8 cellular contexts compared by ENCODE assay signal in the genomic region with DNA sequence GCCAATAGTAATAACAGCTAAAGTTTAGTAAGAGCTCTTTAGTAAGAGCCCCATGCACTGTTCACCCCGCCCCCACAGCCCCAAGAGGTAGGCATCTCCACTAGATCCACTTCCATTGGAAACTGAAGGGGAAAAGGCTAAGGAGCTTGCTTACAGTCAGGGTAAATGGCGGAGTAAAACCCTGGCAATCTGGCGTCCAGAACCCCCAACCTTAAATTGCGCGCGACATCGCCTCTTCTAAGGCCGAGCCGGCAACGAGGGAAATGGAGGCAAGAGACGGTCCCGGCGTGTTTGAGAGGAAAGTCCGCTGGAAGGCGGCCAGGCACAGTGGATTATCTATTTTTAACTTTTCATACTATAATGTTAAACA. TPM values are rescaled to one million over a fixed set of nuclear protein-coding genes. Genes with fewer than 3 reads are reported as not detected.
A peak's percentile ranks its signal among the peaks of the same experiment; 100 is the strongest.
DNase-seq lines count a peak whose midpoint lies in the region; ATAC-seq, FAIRE-seq and TF ChIP-seq lines count a peak whose summit lies in the region.

No MANE protein-coding gene starts in this region.

- H3K36me3 Mint-ChIP-seq in stimulated activated effector memory CD8-positive, alpha-beta T cell treated with anti-CD3 and anti-CD28 coated beads, Interleukin-12 subunit alpha, Interleukin-12 subunit beta, amount 100 ng/mL, for 72 hours = peaks cover 42% of the 10 kb centered on the region

- H4K20me1 ChIP-seq in keratinocyte (ENCODE audit: control insufficient read depth, extremely low read depth, insufficient read depth, low read length) = no peaks in the 10 kb centered on the region

- peak overlapping the region; percentile 96 for H3K9ac ChIP-seq in keratinocyte (ENCODE audit: control insufficient read depth, extremely low read depth, insufficient read depth, low read length)

- H3K4me1 Mint-ChIP-seq in stimulated activated effector memory CD8-positive, alpha-beta T cell treated with anti-CD3 and anti-CD28 coated beads, Interleukin-12 subunit alpha, Interleukin-12 subunit beta, amount 100 ng/mL, for 72 hours = peaks cover 32% of the 10 kb centered on the region

- no peak for TF ChIP-seq CTCF in keratinocyte (optimal IDR thresholded peaks at IDR 0.05 in 1 of 3, IDR thresholded peaks at IDR 0.05 in 1 of 3, conservative IDR thresholded peaks at IDR 0.05 in 1 of 3; ENCODE audit: extremely low read depth in 1 of 3, insufficient read depth in 2 of 3, low read length in 3 of 3)

- no peak for FAIRE-seq in keratinocyte (lab: Jason Lieb, UNC)

- ATAC-seq in GM18520 (IDR thresholded peaks at IDR 0.05; ENCODE audit: unreplicated experiment) = peak; percentile 2
- ATAC-seq in HG03039 (IDR thresholded peaks at IDR 0.05; ENCODE audit: unreplicated experiment) = peak; percentile 9
- ATAC-seq in stimulated activated effector memory CD8-positive, alpha-beta T cell treated with anti-CD3 and anti-CD28 coated beads, Interleukin-12 subunit alpha, Interleukin-12 subunit beta, amount 100 ng/mL, for 72 hours = peak; percentile 9

- peak overlapping the region; percentile 93 for H3K27ac ChIP-seq in keratinocyte (ENCODE audit: control insufficient read depth, insufficient read depth, low read length)

- H3K9me3 Mint-ChIP-seq in stimulated activated effector memory CD8-positive, alpha-beta T cell treated with anti-CD3 and anti-CD28 coated beads, Interleukin-12 subunit alpha, Interleukin-12 subunit beta, amount 100 ng/mL, for 72 hours = no peaks in the 10 kb centered on the region

- peak; percentile 57 to 71 for DNase-seq in AML-193 (lab: John Stamatoyannopoulos, UW)
- DNase-seq in NCI-H82 (lab: John Stamatoyannopoulos, UW) = peak; percentile 72
- peak; percentile 22 for DNase-seq in amniotic epithelial cell (ENCODE audit: low read depth)
- DNase-seq in keratinocyte (ENCODE audit: low read depth, low spot score) = no peak
- DNase-seq in stimulated activated effector memory CD8-positive, alpha-beta T cell treated with anti-CD3 and anti-CD28 coated beads, Interleukin-12 subunit alpha, Interleukin-12 subunit beta, amount 100 ng/mL, for 72 hours (ENCODE audit: low spot score in 2 of 2) = no peak
- DNase-seq in ureter (ENCODE audit: low spot score) = no peak

- H3K36me3 ChIP-seq in keratinocyte (ENCODE audit: control insufficient read depth in 2 of 2, extremely low read depth in 1 of 2, insufficient read depth in 2 of 2, low read length in 2 of 2) = peaks cover 0 to 8% of the 10 kb centered on the region in 2 experiments

- peak overlapping the region; percentile 94 for H3K27ac Mint-ChIP-seq in stimulated activated effector memory CD8-positive, alpha-beta T cell treated with anti-CD3 and anti-CD28 coated beads, Interleukin-12 subunit alpha, Interleukin-12 subunit beta, amount 100 ng/mL, for 72 hours

- peak overlapping the region; percentile 86 for H3K4me2 ChIP-seq in keratinocyte (ENCODE audit: control insufficient read depth, extremely low read depth, insufficient read depth, low read depth, low read length)

- H2AFZ ChIP-seq in keratinocyte (ENCODE audit: control insufficient read depth, low read length) = peak overlapping the region; percentile 100

- H3K4me1 ChIP-seq in keratinocyte (ENCODE audit: control insufficient read depth, extremely low read depth, insufficient read depth, low read length) = peaks cover 14% of the 10 kb centered on the region

- H3K9me1 ChIP-seq in keratinocyte (ENCODE audit: control insufficient read depth, extremely low read depth, insufficient read depth, low read length) = no peaks in the 10 kb centered on the region

- peak overlapping the region; percentile 91 for H3K4me3 Mint-ChIP-seq in stimulated activated effector memory CD8-positive, alpha-beta T cell treated with anti-CD3 and anti-CD28 coated beads, Interleukin-12 subunit alpha, Interleukin-12 subunit beta, amount 100 ng/mL, for 72 hours

- peak overlapping the region; percentile 87 to 98 (median 94) for H3K4me3 ChIP-seq in keratinocyte (ENCODE audit: control insufficient read depth in 2 of 3, extremely low read depth in 1 of 3, insufficient read depth in 2 of 3, low read depth in 1 of 3, low read length in 3 of 3)

- peaks cover 49% of the 10 kb centered on the region for H3K79me2 ChIP-seq in keratinocyte (ENCODE audit: control insufficient read depth, insufficient read depth, low read length)

- dilution Hi-C loops in keratinocyte (cut with MboI; ENCODE audit: extremely low pct_ligation_motif_present, low sequenced_read_pairs) = no loop called here

- H3K9me3 ChIP-seq in keratinocyte (ENCODE audit: control insufficient read depth, low read depth, low read length) = no peaks in the 10 kb centered on the region

- no peaks in the 10 kb centered on the region for H3K27me3 ChIP-seq in keratinocyte (ENCODE audit: control insufficient read depth, extremely low read depth, insufficient read depth, low read length)

RNA-seq across cellular contexts. Expression of gene C3orf38, which starts 0.6 kb away (rescaled TPM):
- 14.5 to 20.3 TPM (median 16.6 TPM) in 3 replicates for polyA plus RNA-seq in keratinocyte
- polyA plus RNA-seq in keratinocyte (2011; ENCODE audit: low read depth) = 7.2 TPM
- polyA plus RNA-seq in keratinocyte (2011; cell fraction: cytosol; rRNA removed) = 10.3 and 22.0 TPM in 2 replicates
- 13.1 and 16.5 TPM in 2 replicates for polyA plus RNA-seq in keratinocyte (2011; cell fraction: nucleus; rRNA removed)
- 12.8 and 13.2 TPM in 2 replicates for polyA plus RNA-seq in keratinocyte (2012; ENCODE audit: low replicate concordance)
- polyA minus RNA-seq in keratinocyte = 12.1 to 21.3 TPM (median 20.7 TPM) in 3 replicates
- 25.9 TPM for polyA minus RNA-seq in keratinocyte (2011; cell fraction: cytosol; rRNA and poly(A)+ RNA removed)
- polyA minus RNA-seq in keratinocyte (2011; cell fraction: nucleus; rRNA and poly(A)+ RNA removed) = 9.3 and 18.8 TPM in 2 replicates
- 23.1 TPM for total RNA-seq in ureter

Comparison
In these comparisons a context has a peak if more than half of its experiments do, and no peak if none do; other contexts are left out.
1. DNase-seq: peak in AML-193 (2 of 2), NCI-H82 (single experiment) and amniotic epithelial cell (single experiment); none in keratinocyte (single experiment), stimulated activated effector memory CD8-positive, alpha-beta T cell treated with anti-CD3 and anti-CD28 coated beads, Interleukin-12 subunit alpha, Interleukin-12 subunit beta, amount 100 ng/mL, for 72 hours (0 of 2) and ureter (single experiment).
2. Peak in every context shown above with its lines, with median percentiles within 50 percentile points of each other: ATAC-seq.